ENCODE assay signal across 8 cellular contexts in genomic region chr2:37652199-37652640, GRCh38. TPM values are rescaled to one million over a fixed set of nuclear protein-coding genes. Genes with fewer than 3 reads are reported as not detected.
DNase-seq lines count a peak whose midpoint lies in the region; ATAC-seq and TF ChIP-seq lines count a peak whose summit lies in the region.

No MANE protein-coding gene starts in this region.

- peak overlapping the region in 1 of 2 experiments; percentile 90 for H3K14ac ChIP-seq in mesenchymal stem cell (ENCODE audit: low read length in 2 of 2)

- ATAC-seq in GM21737 (IDR thresholded peaks at IDR 0.05; ENCODE audit: unreplicated experiment) = no peak

- peak overlapping the region; percentile 11 for H2AK5ac ChIP-seq in mesenchymal stem cell (ENCODE audit: low read length, severe bottlenecking)

- DNase-seq in AG04450 (ENCODE audit: low read depth, low spot score) (peak; percentile 66), HFF-Myc (ENCODE audit: extremely low read depth, low read depth) (peak; percentile 93), ascending aorta (ENCODE audit: low spot score in 2 of 2) (no peak), mesenchymal stem cell (peak; percentile 82), posterior vena cava (ENCODE audit: low spot score) (no peak), superior temporal gyrus (ENCODE audit: extremely low spot score) (no peak), NCI-H2171 treated with DMSO at 0.1 percent for 48 hours (lab: John Stamatoyannopoulos, UW) (no peak)

- 60% methylated on average over 5 of the region's 5 CpGs for WGBS in mesenchymal stem cell

- H3K27me3 ChIP-seq in AG04450 (ENCODE audit: control insufficient read depth, insufficient read depth, low read length) = no peaks in the 10 kb centered on the region
- no peaks in the 10 kb centered on the region for H3K27me3 ChIP-seq in ascending aorta
- H3K27me3 ChIP-seq in mesenchymal stem cell (ENCODE audit: control insufficient read depth in 1 of 2, insufficient read depth in 1 of 2, low read length in 2 of 2) = no peaks in the 10 kb centered on the region

- no peak overlapping the region for H2AFZ ChIP-seq in mesenchymal stem cell (ENCODE audit: low read depth, low read length)

- H4K8ac ChIP-seq in mesenchymal stem cell (ENCODE audit: low read length) = no peak overlapping the region

- H3K4me2 ChIP-seq in mesenchymal stem cell (ENCODE audit: low read length, poor library complexity, severe bottlenecking) = no peak overlapping the region

- H2BK12ac ChIP-seq in mesenchymal stem cell (ENCODE audit: low read length in 2 of 2) = no peak overlapping the region

- H3K4me1 ChIP-seq in ascending aorta = peaks cover 34 to 64% of the 10 kb centered on the region in 2 donors
- peaks cover 30% of the 10 kb centered on the region for H3K4me1 ChIP-seq in mesenchymal stem cell (ENCODE audit: control insufficient read depth, insufficient read depth, low read depth, low read length)

- H3K36me3 ChIP-seq in ascending aorta = peaks cover 0 to 6% of the 10 kb centered on the region in 2 donors
- H3K36me3 ChIP-seq in mesenchymal stem cell (ENCODE audit: control insufficient read depth in 1 of 2, insufficient read depth in 2 of 2, low read depth in 1 of 2, low read length in 2 of 2) = peaks cover 6 to 27% of the 10 kb centered on the region in 2 experiments

- TF ChIP-seq CTCF in AG04450 (IDR thresholded peaks at IDR 0.05; ENCODE audit: low read depth, low read length) (no peak), HFF-Myc (IDR thresholded peaks at IDR 0.05; ENCODE audit: low read depth, low read length, missing control alignments) (no peak), ascending aorta (IDR thresholded peaks at IDR 0.05) (no peak)

- no peak overlapping the region for H4K91ac ChIP-seq in mesenchymal stem cell (ENCODE audit: low read length)

- H3K27ac ChIP-seq in AG04450 (ENCODE audit: low read depth, low read length) (peak overlapping the region; percentile 39), ascending aorta (peak overlapping the region; percentile 78 to 84), mesenchymal stem cell (ENCODE audit: low read length, poor library complexity, severe bottlenecking) (peak overlapping the region; percentile 93)

- peaks cover 2% of the 10 kb centered on the region for H3K79me1 ChIP-seq in mesenchymal stem cell (replicated peaks; ENCODE audit: low read length, poor library complexity, severe bottlenecking)

- CTCF ChIA-PET in AG04450 (lab: Charles Lee) = interaction anchor here (0.9 to 3.6 kb wide), 3 partner anchors 179 to 225 kb away, joined by 3 to 18 read pairs (median 3); no protein-coding TSS in a partner anchor

- no peak overlapping the region for H3K9ac ChIP-seq in mesenchymal stem cell (ENCODE audit: low read length)

- POLR2A ChIA-PET in AG04450 (lab: Yijun Ruan, JAX) = interaction anchor here (0.6 to 1.2 kb wide), 6 partner anchors 11 to 180 kb away, joined by 4 to 6 read pairs (median 6); no protein-coding TSS in a partner anchor

- H3K9me3 ChIP-seq in AG04450 (ENCODE audit: control insufficient read depth, insufficient read depth, low read length) = peaks cover 6% of the 10 kb centered on the region
- no peaks in the 10 kb centered on the region for H3K9me3 ChIP-seq in ascending aorta
- no peaks in the 10 kb centered on the region for H3K9me3 ChIP-seq in mesenchymal stem cell (ENCODE audit: control insufficient read depth, low read length)

- H3K4ac ChIP-seq in mesenchymal stem cell (ENCODE audit: low read depth in 1 of 2, low read length in 2 of 2) = no peak overlapping the region

- H2BK5ac ChIP-seq in mesenchymal stem cell (ENCODE audit: low read depth, low read length, poor library complexity, severe bottlenecking) = no peak overlapping the region

- no peak overlapping the region for H3K23ac ChIP-seq in mesenchymal stem cell (ENCODE audit: low read length in 2 of 2)

- H3K4me3 ChIP-seq in AG04450 (ENCODE audit: low read depth, low read length) (no peak overlapping the region), HFF-Myc (replicated peaks; ENCODE audit: low read depth, low read length) (no peak overlapping the region), ascending aorta (no peak overlapping the region), mesenchymal stem cell (ENCODE audit: insufficient read depth in 1 of 2, low read depth in 1 of 2, low read length in 2 of 2) (no peak overlapping the region)

- H3K18ac ChIP-seq in mesenchymal stem cell (ENCODE audit: low read depth in 1 of 2, low read length in 2 of 2) = peak overlapping the region; percentile 28 to 55

- H2BK15ac ChIP-seq in mesenchymal stem cell (ENCODE audit: low read depth, poor library complexity, severe bottlenecking) = no peak overlapping the region

- H2BK120ac ChIP-seq in mesenchymal stem cell (ENCODE audit: low read depth, low read length) = no peak overlapping the region

- intact Hi-C loops in ascending aorta (cut with DNase I) (no loop called here), posterior vena cava (cut with DNase I) (no loop called here)

RNA-seq across cellular contexts. Expression of gene CDC42EP3, which starts 19.2 kb away (rescaled TPM):
- polyA plus RNA-seq in AG04450 (2011; rRNA removed) = 231 and 245 TPM in 2 replicates
- polyA minus RNA-seq in AG04450 (2011; rRNA and poly(A)+ RNA removed) = 236 and 266 TPM in 2 replicates
- 65.5 TPM for total RNA-seq in ascending aorta
- polyA plus RNA-seq in mesenchymal stem cell (2013, experiment 1 of 2) = 117 TPM
- 117 TPM for polyA plus RNA-seq in mesenchymal stem cell (2013, experiment 2 of 2)
- 10 to 100 TPM; 74.5 to 95.3 TPM for total RNA-seq in posterior vena cava

Comparison
In these comparisons a context has a peak if more than half of its experiments do, and no peak if none do; other contexts are left out.
1. DNase-seq: peak in AG04450 (single experiment), HFF-Myc (single experiment) and mesenchymal stem cell (single experiment); none in ascending aorta (0 of 2), posterior vena cava (single experiment), superior temporal gyrus (single experiment) and NCI-H2171 treated with DMSO at 0.1 percent for 48 hours (single experiment).
2. H3K27ac ChIP-seq: peak in every context shown above with its lines; median percentile 93 in mesenchymal stem cell; 81 in ascending aorta; 39 in AG04450.